In the genomic region with DNA sequence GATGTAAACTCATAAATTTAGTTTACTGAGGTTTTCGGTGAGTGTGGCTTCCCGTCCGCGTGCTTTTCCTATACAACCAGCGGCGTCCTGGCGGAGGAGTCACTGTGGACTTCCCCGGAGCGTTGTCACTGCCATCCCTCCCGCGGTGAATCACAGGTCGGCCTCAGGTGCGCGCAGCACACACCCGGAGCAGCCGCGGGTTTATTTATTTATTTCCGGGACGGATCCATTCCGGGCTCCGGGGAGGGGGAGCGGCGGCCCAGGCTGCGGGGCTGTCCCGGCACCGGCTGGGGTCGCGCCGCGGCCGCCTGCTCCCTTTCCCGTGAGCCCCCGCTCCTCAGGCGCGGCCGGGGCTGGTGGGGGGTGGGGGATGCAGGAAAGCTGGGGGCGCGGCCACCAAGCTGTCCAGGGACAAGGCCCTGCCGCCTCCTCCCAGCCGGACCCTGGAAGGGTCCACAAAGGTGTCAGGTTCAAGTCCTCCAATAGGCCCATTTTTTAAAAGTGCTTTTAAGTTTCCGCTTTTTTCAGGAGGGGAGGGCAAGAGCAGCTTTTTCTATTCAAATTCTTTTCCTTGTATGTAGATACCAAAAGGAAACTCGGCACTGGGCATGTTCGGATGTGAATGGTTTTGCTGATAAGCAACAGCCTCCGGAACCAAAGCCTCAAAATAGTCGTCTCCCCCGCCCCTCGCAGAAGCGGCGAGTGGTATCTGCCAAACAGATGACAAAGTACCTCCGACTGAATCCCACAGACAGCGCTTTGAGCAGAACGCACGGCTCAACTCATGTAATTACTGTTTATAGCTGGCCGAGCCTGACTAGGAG, we compare ENCODE assay signal across 1 cellular context.
TF ChIP-seq lines count a peak whose summit lies in the region.

No MANE protein-coding gene starts in this region.

TF ChIP-seq in HepG2, 621 proteins besides CTCF, POLR2A, EP300 and RAD21 (continued from another document):
- TF ChIP-seq, protein P1, sequence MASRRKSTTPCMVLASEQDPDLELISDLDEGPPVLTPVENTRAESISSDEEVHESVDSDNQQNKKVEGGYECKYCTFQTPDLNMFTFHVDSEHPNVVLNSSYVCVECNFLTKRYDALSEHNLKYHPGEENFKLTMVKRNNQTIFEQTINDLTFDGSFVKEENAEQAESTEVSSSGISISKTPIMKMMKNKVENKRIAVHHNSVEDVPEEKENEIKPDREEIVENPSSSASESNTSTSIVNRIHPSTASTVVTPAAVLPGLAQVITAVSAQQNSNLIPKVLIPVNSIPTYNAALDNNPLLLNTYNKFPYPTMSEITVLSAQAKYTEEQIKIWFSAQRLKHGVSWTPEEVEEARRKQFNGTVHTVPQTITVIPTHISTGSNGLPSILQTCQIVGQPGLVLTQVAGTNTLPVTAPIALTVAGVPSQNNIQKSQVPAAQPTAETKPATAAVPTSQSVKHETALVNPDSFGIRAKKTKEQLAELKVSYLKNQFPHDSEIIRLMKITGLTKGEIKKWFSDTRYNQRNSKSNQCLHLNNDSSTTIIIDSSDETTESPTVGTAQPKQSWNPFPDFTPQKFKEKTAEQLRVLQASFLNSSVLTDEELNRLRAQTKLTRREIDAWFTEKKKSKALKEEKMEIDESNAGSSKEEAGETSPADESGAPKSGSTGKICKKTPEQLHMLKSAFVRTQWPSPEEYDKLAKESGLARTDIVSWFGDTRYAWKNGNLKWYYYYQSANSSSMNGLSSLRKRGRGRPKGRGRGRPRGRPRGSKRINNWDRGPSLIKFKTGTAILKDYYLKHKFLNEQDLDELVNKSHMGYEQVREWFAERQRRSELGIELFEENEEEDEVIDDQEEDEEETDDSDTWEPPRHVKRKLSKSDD (CRISPR knock-in tag; IDR thresholded peaks at IDR 0.05; ENCODE audit: low read depth): no peak
- TF ChIP-seq RORA (CRISPR knock-in tag; IDR thresholded peaks at IDR 0.05) (no peak), RBAK (CRISPR knock-in tag; IDR thresholded peaks at IDR 0.05) (no peak), ZNF556 (CRISPR knock-in tag; IDR thresholded peaks at IDR 0.05; ENCODE audit: borderline replicate concordance) (peak; percentile 39; the same call in 1 of the 2 replicates), SYNCRIP (IDR thresholded peaks at IDR 0.05; ENCODE audit: insufficient read depth, low read depth, low read length) (no peak), NFYB (CRISPR knock-in tag; IDR thresholded peaks at IDR 0.05) (no peak), CREB1 (IDR thresholded peaks at IDR 0.05) (no peak), CREB1 (CRISPR knock-in tag; IDR thresholded peaks at IDR 0.05) (peak; percentile 59; the same call in 1 of the 2 replicates), CBX5 (CRISPR knock-in tag; IDR thresholded peaks at IDR 0.05; ENCODE audit: borderline replicate concordance) (peak; percentile 9; the same call in 1 of the 2 replicates), ZNF136 (CRISPR knock-in tag; IDR thresholded peaks at IDR 0.05; ENCODE audit: low read depth) (no peak; the same call in 1 of the 2 replicates), TBX3 (IDR thresholded peaks at IDR 0.05; ENCODE audit: borderline replicate concordance) (peak; percentile 90), ZSCAN12 (CRISPR knock-in tag; IDR thresholded peaks at IDR 0.05) (no peak), POLR2AphosphoS5 (IDR thresholded peaks at IDR 0.05; ENCODE audit: low read depth, low read length) (peak; percentile 66), TARDBP (CRISPR knock-in tag; IDR thresholded peaks at IDR 0.05) (0 out of 2 replicates have a peak, but pooled peaks have one; percentile 11), EZH2 (conservative IDR thresholded peaks at IDR 0.05; ENCODE audit: low read depth, low read length) (no peak), KAT2B (IDR thresholded peaks at IDR 0.05; ENCODE audit: borderline replicate concordance, low read depth, low read length) (no peak), ZNF343 (CRISPR knock-in tag; IDR thresholded peaks at IDR 0.05) (no peak), NPAS2 (CRISPR knock-in tag; IDR thresholded peaks at IDR 0.05; ENCODE audit: borderline replicate concordance) (no peak), ZNF775 (CRISPR knock-in tag; IDR thresholded peaks at IDR 0.05; ENCODE audit: borderline replicate concordance) (no peak), ZNF709 (CRISPR knock-in tag; IDR thresholded peaks at IDR 0.05) (no peak), TEAD3 (CRISPR knock-in tag; optimal IDR thresholded peaks at IDR 0.05; ENCODE audit: borderline replicate concordance) (peak; percentile 10), GATAD2A (CRISPR knock-in tag; IDR thresholded peaks at IDR 0.05) (peak; percentile 52), ZNF816 (CRISPR knock-in tag; IDR thresholded peaks at IDR 0.05; ENCODE audit: borderline replicate concordance) (no peak), SOX5 (CRISPR knock-in tag; IDR thresholded peaks at IDR 0.05; ENCODE audit: borderline replicate concordance) (peak; percentile 59; the same call in 1 of the 2 replicates), ZNF33A (CRISPR knock-in tag; IDR thresholded peaks at IDR 0.05; ENCODE audit: borderline replicate concordance) (no peak), ZNF737 (CRISPR knock-in tag; IDR thresholded peaks at IDR 0.05; ENCODE audit: borderline replicate concordance) (no peak), SKI (IDR thresholded peaks at IDR 0.05; ENCODE audit: partially characterized antibody) (no peak), ZNF251 (CRISPR knock-in tag; IDR thresholded peaks at IDR 0.05) (no peak), MAZ (IDR thresholded peaks at IDR 0.05; ENCODE audit: borderline replicate concordance, low read depth, low read length) (no peak), MAZ (CRISPR knock-in tag; IDR thresholded peaks at IDR 0.05; ENCODE audit: low read depth) (no peak), JDP2 (CRISPR knock-in tag; IDR thresholded peaks at IDR 0.05; ENCODE audit: borderline replicate concordance) (no peak), THAP11 (CRISPR knock-in tag; IDR thresholded peaks at IDR 0.05) (peak; percentile 8; the same call in 1 of the 2 replicates), ZMYM4 (CRISPR knock-in tag; IDR thresholded peaks at IDR 0.05) (peak; percentile 82), ZIK1 (CRISPR knock-in tag; IDR thresholded peaks at IDR 0.05; ENCODE audit: borderline replicate concordance, low read depth) (no peak), MBD4 (IDR thresholded peaks at IDR 0.05; ENCODE audit: borderline replicate concordance, low read length) (no peak), CC2D1A (CRISPR knock-in tag; IDR thresholded peaks at IDR 0.05) (no peak), ZNF430 (CRISPR knock-in tag; IDR thresholded peaks at IDR 0.05) (peak; percentile 71; the same call in 1 of the 2 replicates), GATAD1 (CRISPR knock-in tag; IDR thresholded peaks at IDR 0.05) (no peak), HOXA3 (CRISPR knock-in tag; IDR thresholded peaks at IDR 0.05) (peak; percentile 27; the same call in 1 of the 2 replicates), PITX1 (CRISPR knock-in tag; IDR thresholded peaks at IDR 0.05) (0 out of 2 replicates have a peak, but pooled peaks have one; percentile 31), KLF9 (CRISPR knock-in tag; IDR thresholded peaks at IDR 0.05; ENCODE audit: low read depth) (no peak)
- TF ChIP-seq, protein P2, sequence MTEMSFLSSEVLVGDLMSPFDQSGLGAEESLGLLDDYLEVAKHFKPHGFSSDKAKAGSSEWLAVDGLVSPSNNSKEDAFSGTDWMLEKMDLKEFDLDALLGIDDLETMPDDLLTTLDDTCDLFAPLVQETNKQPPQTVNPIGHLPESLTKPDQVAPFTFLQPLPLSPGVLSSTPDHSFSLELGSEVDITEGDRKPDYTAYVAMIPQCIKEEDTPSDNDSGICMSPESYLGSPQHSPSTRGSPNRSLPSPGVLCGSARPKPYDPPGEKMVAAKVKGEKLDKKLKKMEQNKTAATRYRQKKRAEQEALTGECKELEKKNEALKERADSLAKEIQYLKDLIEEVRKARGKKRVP (CRISPR knock-in tag; IDR thresholded peaks at IDR 0.05): 0 out of 4 replicates have a peak, but pooled peaks of 1 of the 2 experiments have one; percentile 42
- TF ChIP-seq, protein P3, sequence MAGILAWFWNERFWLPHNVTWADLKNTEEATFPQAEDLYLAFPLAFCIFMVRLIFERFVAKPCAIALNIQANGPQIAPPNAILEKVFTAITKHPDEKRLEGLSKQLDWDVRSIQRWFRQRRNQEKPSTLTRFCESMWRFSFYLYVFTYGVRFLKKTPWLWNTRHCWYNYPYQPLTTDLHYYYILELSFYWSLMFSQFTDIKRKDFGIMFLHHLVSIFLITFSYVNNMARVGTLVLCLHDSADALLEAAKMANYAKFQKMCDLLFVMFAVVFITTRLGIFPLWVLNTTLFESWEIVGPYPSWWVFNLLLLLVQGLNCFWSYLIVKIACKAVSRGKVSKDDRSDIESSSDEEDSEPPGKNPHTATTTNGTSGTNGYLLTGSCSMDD (CRISPR knock-in tag; IDR thresholded peaks at IDR 0.05): no peak
- TF ChIP-seq, protein P4, sequence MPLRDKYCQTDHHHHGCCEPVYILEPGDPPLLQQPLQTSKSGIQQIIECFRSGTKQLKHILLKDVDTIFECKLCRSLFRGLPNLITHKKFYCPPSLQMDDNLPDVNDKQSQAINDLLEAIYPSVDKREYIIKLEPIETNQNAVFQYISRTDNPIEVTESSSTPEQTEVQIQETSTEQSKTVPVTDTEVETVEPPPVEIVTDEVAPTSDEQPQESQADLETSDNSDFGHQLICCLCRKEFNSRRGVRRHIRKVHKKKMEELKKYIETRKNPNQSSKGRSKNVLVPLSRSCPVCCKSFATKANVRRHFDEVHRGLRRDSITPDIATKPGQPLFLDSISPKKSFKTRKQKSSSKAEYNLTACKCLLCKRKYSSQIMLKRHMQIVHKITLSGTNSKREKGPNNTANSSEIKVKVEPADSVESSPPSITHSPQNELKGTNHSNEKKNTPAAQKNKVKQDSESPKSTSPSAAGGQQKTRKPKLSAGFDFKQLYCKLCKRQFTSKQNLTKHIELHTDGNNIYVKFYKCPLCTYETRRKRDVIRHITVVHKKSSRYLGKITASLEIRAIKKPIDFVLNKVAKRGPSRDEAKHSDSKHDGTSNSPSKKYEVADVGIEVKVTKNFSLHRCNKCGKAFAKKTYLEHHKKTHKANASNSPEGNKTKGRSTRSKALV (CRISPR knock-in tag; IDR thresholded peaks at IDR 0.05): no peak
- TF ChIP-seq, protein P5, sequence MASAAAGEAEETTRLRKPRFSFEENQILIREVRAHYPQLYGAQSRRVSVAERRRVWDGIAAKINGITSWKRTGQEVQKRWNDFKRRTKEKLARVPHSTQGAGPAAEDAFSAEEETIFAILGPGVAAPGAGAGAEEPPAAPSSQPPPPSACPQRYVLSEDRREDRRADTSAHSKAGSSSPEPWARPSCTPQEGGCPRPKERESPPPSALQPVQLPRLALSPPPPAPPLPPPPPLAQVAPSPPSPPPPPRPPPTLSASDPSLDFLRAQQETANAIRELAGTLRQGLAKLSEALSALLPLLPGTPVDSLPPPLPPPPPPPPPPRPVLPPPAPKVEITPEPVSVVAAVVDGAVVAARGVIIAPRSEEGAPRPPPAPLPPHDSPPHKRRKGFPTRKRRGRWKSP (CRISPR knock-in tag; IDR thresholded peaks at IDR 0.05): peak; percentile 28; the same call in 1 of the 2 replicates
- TF ChIP-seq, protein P6, sequence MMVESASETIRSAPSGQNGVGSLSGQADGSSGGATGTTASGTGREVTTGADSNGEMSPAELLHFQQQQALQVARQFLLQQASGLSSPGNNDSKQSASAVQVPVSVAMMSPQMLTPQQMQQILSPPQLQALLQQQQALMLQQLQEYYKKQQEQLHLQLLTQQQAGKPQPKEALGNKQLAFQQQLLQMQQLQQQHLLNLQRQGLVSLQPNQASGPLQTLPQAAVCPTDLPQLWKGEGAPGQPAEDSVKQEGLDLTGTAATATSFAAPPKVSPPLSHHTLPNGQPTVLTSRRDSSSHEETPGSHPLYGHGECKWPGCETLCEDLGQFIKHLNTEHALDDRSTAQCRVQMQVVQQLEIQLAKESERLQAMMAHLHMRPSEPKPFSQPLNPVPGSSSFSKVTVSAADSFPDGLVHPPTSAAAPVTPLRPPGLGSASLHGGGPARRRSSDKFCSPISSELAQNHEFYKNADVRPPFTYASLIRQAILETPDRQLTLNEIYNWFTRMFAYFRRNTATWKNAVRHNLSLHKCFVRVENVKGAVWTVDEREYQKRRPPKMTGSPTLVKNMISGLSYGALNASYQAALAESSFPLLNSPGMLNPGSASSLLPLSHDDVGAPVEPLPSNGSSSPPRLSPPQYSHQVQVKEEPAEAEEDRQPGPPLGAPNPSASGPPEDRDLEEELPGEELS (CRISPR knock-in tag; IDR thresholded peaks at IDR 0.05): peak; percentile 26; the same call in 1 of the 2 replicates
TF ChIP-seq in HepG2: peak in this region for 137.
